ENCODE assay signal across 16 cellular contexts in the genomic region with DNA sequence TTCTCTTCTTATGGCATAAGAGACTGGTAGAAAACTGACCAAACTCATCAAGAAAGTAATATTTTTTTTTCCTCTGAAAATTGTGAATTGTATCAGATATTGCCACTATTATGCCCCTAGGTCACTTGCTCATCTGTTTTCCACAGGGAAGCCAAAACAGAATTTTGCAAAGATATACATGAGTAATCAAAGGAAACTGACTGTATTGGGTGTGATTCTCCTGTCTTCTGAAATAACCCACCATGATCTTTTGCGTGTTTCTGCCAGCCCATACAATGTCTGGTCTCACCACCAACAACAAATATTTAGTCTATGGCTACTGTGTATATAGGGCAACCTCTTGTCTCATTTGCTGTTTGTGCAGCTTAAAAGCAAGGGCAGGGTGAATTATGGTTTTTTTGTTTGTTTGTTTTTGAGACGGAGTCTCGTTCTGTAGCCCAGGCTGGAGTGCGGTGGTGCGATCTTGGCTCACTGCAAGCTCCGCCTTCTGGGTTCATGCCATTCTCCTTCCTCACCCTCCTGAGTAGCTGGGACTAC. TPM values are rescaled to one million over a fixed set of nuclear protein-coding genes. Genes with fewer than 3 reads are reported as not detected.
A peak's percentile ranks its signal among the peaks of the same experiment; 100 is the strongest.
DNase-seq lines count a peak whose midpoint lies in the region; ATAC-seq and TF ChIP-seq lines count a peak whose summit lies in the region.
"Had no signal": no experiment of that assay in that cellular context is flagged by ENCODE, and none has a peak within 500 bp of the region (broad histone marks: within the 10 kb centered on the region; RNA-seq: fewer than 3 reads in every experiment).

No MANE protein-coding gene starts in this region.

- WGBS in upper lobe of left lung, 2 donors = 61 to 76% methylated on average over 6 of the region's 6 CpGs

- intact Hi-C loops in MCF 10A (cut with micrococcal nuclease) (no loop called here), breast epithelium (cut with DNase I; ENCODE audit: low total_unique reads) (no loop called here), CD14-positive monocyte (cut with micrococcal nuclease) (no loop called here), vagina (cut with DNase I) (no loop called here)

- no peaks in the 10 kb centered on the region for H3K27me3 Mint-ChIP-seq in MCF 10A (ENCODE audit: insufficient read depth, unreplicated experiment)
- peaks cover 0 to 4% (median 1%) of the 10 kb centered on the region in 3 donors for H3K27me3 Mint-ChIP-seq in CD14-positive monocyte (ENCODE audit: low read depth in 3 of 3)

- TF ChIP-seq EP300 in upper lobe of left lung (IDR thresholded peaks at IDR 0.05) = no peak

- H3K4me1 Mint-ChIP-seq in MCF 10A (ENCODE audit: insufficient read depth, unreplicated experiment) = peaks cover 61% of the 10 kb centered on the region
- H3K4me1 Mint-ChIP-seq in CD14-positive monocyte = peaks cover 6% of the 10 kb centered on the region

- CTCF ChIA-PET in MCF 10A (lab: Yijun Ruan, JAX) = interaction anchor here (0.6 to 0.8 kb wide), 3 partner anchors 21 to 285 kb away, joined by 3 to 4 read pairs (median 3); no protein-coding TSS in a partner anchor

- H3K36me3 Mint-ChIP-seq in MCF 10A (ENCODE audit: insufficient read depth, unreplicated experiment) (peaks cover 10% of the 10 kb centered on the region), CD14-positive monocyte (no peaks in the 10 kb centered on the region)
- H3K36me3 Mint-ChIP-seq: CD4-positive, alpha-beta memory T cell had no signal

- H3K27ac ChIP-seq in breast epithelium (no peak overlapping the region), epithelial cell of prostate (peak overlapping the region; percentile 75), upper lobe of left lung (peak overlapping the region in 3 of 4 donors; percentile 70 to 98 (median 83)), vagina (no peak overlapping the region)

- no peaks in the 10 kb centered on the region for H3K9me3 ChIP-seq in breast epithelium
- no peaks in the 10 kb centered on the region for H3K9me3 ChIP-seq in upper lobe of left lung
- H3K9me3 ChIP-seq in vagina = no peaks in the 10 kb centered on the region
- H3K9me3 ChIP-seq: BE2C, HAP-1 had no signal

- peak overlapping the region; percentile 91 for H3K27ac Mint-ChIP-seq in MCF 10A (ENCODE audit: low read depth, unreplicated experiment)
- no peak overlapping the region for H3K27ac Mint-ChIP-seq in CD14-positive monocyte
- H3K27ac Mint-ChIP-seq: CD4-positive, alpha-beta memory T cell had no signal

- ATAC-seq in upper lobe of left lung (ENCODE audit: low FRiP score in 2 of 2) (no peak), HG02884 (IDR thresholded peaks at IDR 0.05; ENCODE audit: unreplicated experiment) (no peak)

- no peaks in the 10 kb centered on the region for H3K9me3 Mint-ChIP-seq in MCF 10A (ENCODE audit: unreplicated experiment)
- no peaks in the 10 kb centered on the region for H3K9me3 Mint-ChIP-seq in CD14-positive monocyte
- H3K9me3 Mint-ChIP-seq: CD4-positive, alpha-beta memory T cell had no signal

- H3K4me1 ChIP-seq in breast epithelium (peaks cover 3 to 20% of the 10 kb centered on the region in 2 donors), upper lobe of left lung (peaks cover 88 to 94% (median 92%) of the 10 kb centered on the region in 4 donors), vagina (peaks cover 79% of the 10 kb centered on the region)

- DNase-seq in MCF 10A (ENCODE audit: unreplicated experiment) (peak; percentile 43), breast epithelium (ENCODE audit: low spot score in 2 of 2) (no peak), NCI-H774 (lab: John Stamatoyannopoulos, UW) (peak; percentile 26), epithelial cell of prostate (ENCODE audit: low read depth, low spot score) (no peak), upper lobe of left lung (no peak), CD14-positive monocyte (ENCODE audit: low spot score) (no peak), vagina (ENCODE audit: extremely low spot score in 2 of 2) (no peak)
- DNase-seq: 8988T; BE2C; CD4-positive, alpha-beta memory T cell; NCI-H1694 treated with DMSO at 0.1 percent for 48 hours; NCI-H226; NCI-H524; RPMI8226 had no signal

- BruUV-seq in MCF 10A (replicated peaks; lab: Mats Ljungman, UMichigan) = no TSS peak

- TF ChIP-seq CTCF in MCF 10A (IDR thresholded peaks at IDR 0.05; ENCODE audit: unreplicated experiment) = no peak
- TF ChIP-seq CTCF in breast epithelium (IDR thresholded peaks at IDR 0.05) = no peak
- TF ChIP-seq CTCF in upper lobe of left lung (IDR thresholded peaks at IDR 0.05) = no peak
- TF ChIP-seq CTCF in CD14-positive monocyte (IDR thresholded peaks at IDR 0.05) = no peak
- TF ChIP-seq CTCF in vagina (IDR thresholded peaks at IDR 0.05) = no peak

- no peaks in the 10 kb centered on the region for H3K27me3 ChIP-seq in breast epithelium
- no peaks in the 10 kb centered on the region for H3K27me3 ChIP-seq in upper lobe of left lung
- no peaks in the 10 kb centered on the region for H3K27me3 ChIP-seq in vagina
- H3K27me3 ChIP-seq: BE2C had no signal

- H3K36me3 ChIP-seq in breast epithelium (no peaks in the 10 kb centered on the region), upper lobe of left lung (peaks cover 0 to 11% (median 0%) of the 10 kb centered on the region in 4 donors), vagina (no peaks in the 10 kb centered on the region)
- H3K36me3 ChIP-seq: BE2C, HAP-1 had no signal

- no peak for TF ChIP-seq POLR2A in breast epithelium (IDR thresholded peaks at IDR 0.05)
- TF ChIP-seq POLR2A in upper lobe of left lung (IDR thresholded peaks at IDR 0.05) = no peak
- TF ChIP-seq POLR2A in vagina (IDR thresholded peaks at IDR 0.05) = no peak

- H3K4me3 Mint-ChIP-seq in MCF 10A (ENCODE audit: unreplicated experiment) (no peak overlapping the region), CD14-positive monocyte (no peak overlapping the region)
- H3K4me3 Mint-ChIP-seq: CD4-positive, alpha-beta memory T cell had no signal

- POLR2A ChIA-PET in MCF 10A (lab: Yijun Ruan, JAX) = interaction anchor here (0.6 to 4.5 kb wide), 7 partner anchors 9 to 1999 kb away, joined by 3 to 24 read pairs (median 3); partner anchors contain the start of gene EPAS1

- H3K4me3 ChIP-seq in breast epithelium = no peak overlapping the region
- H3K4me3 ChIP-seq in upper lobe of left lung = peak overlapping the region in 1 of 4 donors; percentile 4
- H3K4me3 ChIP-seq in vagina = no peak overlapping the region
- H3K4me3 ChIP-seq: HAP-1 had no signal

RNA-seq across cellular contexts. Expression of gene EPAS1, which starts 26.5 kb away (rescaled TPM):
- total RNA-seq in MCF 10A (2022) (146 and 200 TPM in 2 replicates), breast epithelium (100 to 1,000 TPM in 2 of 3 donors, 10 to 100 TPM in 1; 92.5 to 274 (median 229) TPM), upper lobe of left lung (1,000 to 10,000 TPM in 4 of 6 donors, 100 to 1,000 TPM in 2; 440 to 1,878 (median 1,131) TPM), vagina (222 TPM)
- under 1 TPM; 0.11 to 0.88 TPM for polyA plus RNA-seq in CD14-positive monocyte

Comparison
In these comparisons a context has a peak if more than half of its experiments do, and no peak if none do; other contexts are left out.
1. DNase-seq: peak in MCF 10A (single experiment) and NCI-H774 (single experiment); none in breast epithelium (0 of 2), epithelial cell of prostate (single experiment), upper lobe of left lung (0 of 2), CD14-positive monocyte (single experiment) and vagina (0 of 2).
2. H3K27ac ChIP-seq: peak in epithelial cell of prostate (single experiment) and upper lobe of left lung (3 of 4); none in breast epithelium (0 of 2) and vagina (single experiment).